In genomic region chr17:39848600-39848999, GRCh38 we compare ENCODE assay signal across 28 cellular contexts. TPM values are rescaled to one million over a fixed set of nuclear protein-coding genes. Genes with fewer than 3 reads are reported as not detected.
DNase-seq lines count a peak whose midpoint lies in the region; ATAC-seq and TF ChIP-seq lines count a peak whose summit lies in the region.
"Had no signal": no experiment of that assay in that cellular context is flagged by ENCODE, and none has a peak within 500 bp of the region (broad histone marks: within the 10 kb centered on the region; RNA-seq: fewer than 3 reads in every experiment).

No MANE protein-coding gene starts in this region.

- TF ChIP-seq CTCF in left lung (IDR thresholded peaks at IDR 0.05): no peak
- no peak for TF ChIP-seq CTCF in vagina (IDR thresholded peaks at IDR 0.05)

- H3K4me1 Mint-ChIP-seq in stimulated activated naive CD8-positive, alpha-beta T cell treated with anti-CD3 and anti-CD28 coated beads, Interleukin-15, Interleukin-2, amounts not matched to agents 100 ng/mL and 50 ng/mL, for 24 hours (ENCODE audit: low read depth): peaks cover 81% of the 10 kb centered on the region
- peaks cover 72 to 73% (median 72%) of the 10 kb centered on the region in 3 donors for H3K4me1 Mint-ChIP-seq in T-cell
- H3K4me1 Mint-ChIP-seq: brain had no signal

- TF ChIP-seq POLR2A in vagina (IDR thresholded peaks at IDR 0.05): no peak

- ATAC-seq in stimulated activated naive CD8-positive, alpha-beta T cell treated with anti-CD3 and anti-CD28 coated beads, Interleukin-15, Interleukin-2, amounts not matched to agents 100 U/mL and 50 U/mL, for 24 hours: no peak
- peak in 3 of 4 experiments; percentile 73 to 87 (median 73) for ATAC-seq in T-cell (replicated peaks in 1 of 4)
- ATAC-seq in left lung: peak; percentile 63
- ATAC-seq in HG03442 (IDR thresholded peaks at IDR 0.05; ENCODE audit: unreplicated experiment): no peak
- no peak for ATAC-seq in GM19395 (IDR thresholded peaks at IDR 0.05; ENCODE audit: unreplicated experiment)
- ATAC-seq: activated CD4-positive, CD25-positive, alpha-beta regulatory T cell treated with anti-CD3 and anti-CD28 coated beads, Interleukin-2, amount 50 U/mL, for 24 hours had no signal

- H3K27me3 Mint-ChIP-seq in stimulated activated naive CD8-positive, alpha-beta T cell treated with anti-CD3 and anti-CD28 coated beads, Interleukin-15, Interleukin-2, amounts not matched to agents 100 ng/mL and 50 ng/mL, for 24 hours: no peaks in the 10 kb centered on the region
- no peaks in the 10 kb centered on the region for H3K27me3 Mint-ChIP-seq in T-cell

- H3K27ac ChIP-seq in left lung (no peak overlapping the region), vagina (no peak overlapping the region)
- H3K27ac ChIP-seq: PC-9, right atrium auricular region, stomach, upper lobe of left lung had no signal

- H3K36me3 Mint-ChIP-seq in stimulated activated naive CD8-positive, alpha-beta T cell treated with anti-CD3 and anti-CD28 coated beads, Interleukin-15, Interleukin-2, amounts not matched to agents 100 ng/mL and 50 ng/mL, for 24 hours (ENCODE audit: low read depth): peaks cover 52% of the 10 kb centered on the region
- H3K36me3 Mint-ChIP-seq in T-cell: peaks cover 11% of the 10 kb centered on the region
- H3K36me3 Mint-ChIP-seq: brain had no signal

- peak overlapping the region; percentile 15 for H3K4me3 Mint-ChIP-seq in stimulated activated naive CD8-positive, alpha-beta T cell treated with anti-CD3 and anti-CD28 coated beads, Interleukin-15, Interleukin-2, amounts not matched to agents 100 ng/mL and 50 ng/mL, for 24 hours
- H3K4me3 Mint-ChIP-seq in T-cell: peak overlapping the region in 1 of 3 donors; percentile 48
- H3K4me3 Mint-ChIP-seq: brain; dendritic cell treated with granulocyte-macrophage colony-stimulating factor and Interleukin-4, amounts not matched to agents 40 ng/mL and 50 ng/mL, for 4 days had no signal

- H3K9me3 ChIP-seq in left lung: no peaks in the 10 kb centered on the region
- H3K9me3 ChIP-seq in vagina: no peaks in the 10 kb centered on the region
- H3K9me3 ChIP-seq: right atrium auricular region, stomach, upper lobe of left lung had no signal

- H3K9me3 Mint-ChIP-seq in stimulated activated naive CD8-positive, alpha-beta T cell treated with anti-CD3 and anti-CD28 coated beads, Interleukin-15, Interleukin-2, amounts not matched to agents 100 ng/mL and 50 ng/mL, for 24 hours: no peaks in the 10 kb centered on the region
- H3K9me3 Mint-ChIP-seq in T-cell: no peaks in the 10 kb centered on the region
- H3K9me3 Mint-ChIP-seq: dendritic cell treated with granulocyte-macrophage colony-stimulating factor and Interleukin-4, amounts not matched to agents 40 ng/mL and 50 ng/mL, for 4 days had no signal

- H3K27me3 ChIP-seq in left lung (peaks cover 0 to 25% of the 10 kb centered on the region in 2 donors), vagina (no peaks in the 10 kb centered on the region)
- H3K27me3 ChIP-seq: upper lobe of left lung had no signal

- H3K27ac Mint-ChIP-seq in stimulated activated naive CD8-positive, alpha-beta T cell treated with anti-CD3 and anti-CD28 coated beads, Interleukin-15, Interleukin-2, amounts not matched to agents 100 ng/mL and 50 ng/mL, for 24 hours: no peak overlapping the region
- peak overlapping the region; percentile 82 to 88 for H3K27ac Mint-ChIP-seq in T-cell
- H3K27ac Mint-ChIP-seq: brain; dendritic cell treated with granulocyte-macrophage colony-stimulating factor and Interleukin-4, amounts not matched to agents 40 ng/mL and 50 ng/mL, for 4 days had no signal

- H3K36me3 ChIP-seq in left lung (no peaks in the 10 kb centered on the region), vagina (no peaks in the 10 kb centered on the region)
- H3K36me3 ChIP-seq: right atrium auricular region, stomach, upper lobe of left lung had no signal

- POLR2A ChIA-PET in T-cell (lab: Charles Lee): interaction anchor here in 1 of 2 donors (0.6 kb wide), 2 partner anchors 13 to 119 kb away, joined by 3 to 12 read pairs; no protein-coding TSS in a partner anchor

- DNase-seq in stimulated activated naive CD8-positive, alpha-beta T cell treated with anti-CD3 and anti-CD28 coated beads, Interleukin-15, Interleukin-2, amounts not matched to agents 100 U/mL and 50 U/mL, for 24 hours: no peak
- peak in 11 of 34 experiments; percentile 8 to 34 (median 21) for DNase-seq in T-cell
- no peak for DNase-seq in left lung
- no peak for DNase-seq in vagina (ENCODE audit: extremely low spot score in 2 of 2)
- DNase-seq in DMS153 (lab: John Stamatoyannopoulos, UW): no peak
- DNase-seq: ACHN; activated CD8-positive, alpha-beta memory T cell treated with anti-CD3 and anti-CD28 coated beads, Interleukin-2, amount 50 U/mL, for 4 hours; activated naive CD4-positive, alpha-beta T cell treated with Interleukin-2 at 50 U/mL for 16 hours; foreskin melanocyte; H7; hypothalamus; KG1; kidney; NCI-H1105; NCI-H526; PC-9; stomach; T1000 had no signal

- no peak overlapping the region for H3K4me3 ChIP-seq in left lung
- H3K4me3 ChIP-seq in vagina: no peak overlapping the region
- H3K4me3 ChIP-seq: PC-9, right atrium auricular region, stomach, upper lobe of left lung had no signal

- intact Hi-C loops in left lung (cut with DNase I) (no loop called here), vagina (cut with DNase I) (no loop called here)

- H3K4me1 ChIP-seq in left lung: peaks cover 0 to 12% of the 10 kb centered on the region in 2 donors
- no peaks in the 10 kb centered on the region for H3K4me1 ChIP-seq in vagina
- H3K4me1 ChIP-seq: right atrium auricular region had no signal

- CTCF ChIA-PET in T-cell (lab: Charles Lee): no interaction called here

RNA-seq across cellular contexts. Expression of gene IKZF3, which starts 15.5 kb away (rescaled TPM):
- total RNA-seq in T-cell (100 to 1,000 TPM in 3 of 5 donors, 10 to 100 TPM in 2; 78.1 to 112 (median 108) TPM), left lung (1 to 10 TPM; 3.3 to 6.6 TPM), vagina (5.9 TPM)

RNA-seq across cellular contexts. Expression of gene ZPBP2, which starts 19.4 kb away (rescaled TPM):
- total RNA-seq in T-cell (under 1 TPM in 1 of 5 donors, not detected in 4; 0.19 TPM), left lung (not detected), vagina (not detected)
- total RNA-seq: H7, kidney, omental fat pad, PC-9, right atrium auricular region, SK-MEL-5, stomach, upper lobe of left lung had no signal

Comparison
In these comparisons a context has a peak if more than half of its experiments do, and no peak if none do; other contexts are left out.
1. ATAC-seq: peak in T-cell (3 of 4) and left lung (single experiment); none in stimulated activated naive CD8-positive, alpha-beta T cell treated with anti-CD3 and anti-CD28 coated beads, Interleukin-15, Interleukin-2, amounts not matched to agents 100 U/mL and 50 U/mL, for 24 hours (single experiment), HG03442 (single experiment) and GM19395 (single experiment).
2. RNA of gene IKZF3, which starts 15.5 kb away (total RNA-seq): 78.1 to 112 TPM in T-cell; 3.3 to 6.6 TPM in left lung and 5.9 TPM in vagina (single experiment); every median in the first group is over 10 times any median in the second.